Comparison of ENCODE assay signal across 8 cellular contexts in genomic region chr20:62367136-62367482, GRCh38. TPM values are rescaled to one million over a fixed set of nuclear protein-coding genes. Genes with fewer than 3 reads are reported as not detected.
A peak's percentile ranks its signal among the peaks of the same experiment; 100 is the strongest.
DNase-seq lines count a peak whose midpoint lies in the region; ATAC-seq and TF ChIP-seq lines count a peak whose summit lies in the region.

TSS of gene LAMA5 (minus strand) at chr20:62367312. CDS start at chr20:62367245, 67 bp downstream.

- no peak for DNase-seq in AG09309 (ENCODE audit: low read depth)
- DNase-seq in GM19238 (ENCODE audit: insufficient read length, low spot score), result peak; percentile 61
- peak; percentile 71 to 80 for DNase-seq in SJCRH30
- DNase-seq in activated CD8-positive, alpha-beta memory T cell treated with anti-CD3 and anti-CD28 coated beads, Interleukin-2, amount 50 U/mL, for 4 hours, result no peak

- H3K27ac ChIP-seq in SJCRH30 (no peak within 1 kb of the TSS), mesodermal cell (ENCODE audit: low read depth, low read length, severe bottlenecking) (no peak within 1 kb of the TSS), urinary bladder (ENCODE audit: low read depth) (peak within 1 kb of the TSS; percentile 91)

- no peaks in the 10 kb centered on the region for H3K27me3 ChIP-seq in SJCRH30

- H3K4me1 ChIP-seq in SJCRH30, result peaks cover 76% of the 10 kb centered on the region
- peaks cover 61% of the 10 kb centered on the region for H3K4me1 ChIP-seq in mesodermal cell (ENCODE audit: control insufficient read depth, insufficient read depth, low read length, poor library complexity, severe bottlenecking)
- H3K4me1 ChIP-seq in urinary bladder (ENCODE audit: insufficient read depth), result peaks cover 2% of the 10 kb centered on the region

- in situ Hi-C loops in endometrial microvascular endothelial cells (cut with HindIII; ENCODE audit: inconsistent ontology term, low pct_unique_long_range_greater_than_20kb, low sequenced_read_pairs), result no loop called here

- ATAC-seq in HG03354 (IDR thresholded peaks at IDR 0.05; ENCODE audit: poor library complexity, severe bottlenecking, unreplicated experiment), result no peak

- H3K9me3 ChIP-seq in SJCRH30 (replicated peaks) (no peaks in the 10 kb centered on the region), mesodermal cell (ENCODE audit: control insufficient read depth, low read length) (no peaks in the 10 kb centered on the region)

- H3K36me3 ChIP-seq in SJCRH30 (no peaks in the 10 kb centered on the region), mesodermal cell (ENCODE audit: control insufficient read depth, insufficient read depth, low read length) (no peaks in the 10 kb centered on the region), urinary bladder (ENCODE audit: insufficient read depth) (no peaks in the 10 kb centered on the region)

- WGBS in mesodermal cell (ENCODE audit: insufficient coverage in 2 of 2), 2 experiments, result 0 to 1% methylated on average over 25 to 26 of the region's 52 CpGs
- WGBS in urinary bladder, result 0% methylated on average over 52 of the region's 52 CpGs

- no peak for TF ChIP-seq CTCF in AG09309 (IDR thresholded peaks at IDR 0.05; ENCODE audit: control insufficient read depth, insufficient read depth, low read depth, low read length, missing control alignments)

- H3K4me3 ChIP-seq in AG09309 (ENCODE audit: control insufficient read depth, low read depth, low read length) (peak within 1 kb of the TSS; percentile 41), SJCRH30 (peak within 1 kb of the TSS; percentile 72), mesodermal cell (ENCODE audit: extremely low read depth, insufficient read depth, low read length, poor library complexity, severe bottlenecking) (peak within 1 kb of the TSS; percentile 75), urinary bladder (ENCODE audit: low read depth, low read length) (peak within 1 kb of the TSS; percentile 80)

RNA-seq across cellular contexts. Expression of gene LAMA5, which starts in this region (rescaled TPM):
- total RNA-seq in SJCRH30 (2014; rRNA removed; shearing (Covaris generic)), result 37.3 and 43.8 TPM in 2 replicates
- total RNA-seq in endometrial microvascular endothelial cells (ENCODE audit: inconsistent ontology term) (132 TPM), urinary bladder (40.4 TPM)
- polyA plus RNA-seq in mesodermal cell (2013, experiment 1 of 2), result 124 TPM
- polyA plus RNA-seq in mesodermal cell (2013, experiment 2 of 2), result 105 TPM
- polyA plus RNA-seq in urinary bladder, result 162 TPM

Comparison
In these comparisons a context has a peak if more than half of its experiments do, and no peak if none do; other contexts are left out.
1. DNase-seq: peak in GM19238 (single experiment) and SJCRH30 (2 of 2); none in AG09309 (single experiment) and activated CD8-positive, alpha-beta memory T cell treated with anti-CD3 and anti-CD28 coated beads, Interleukin-2, amount 50 U/mL, for 4 hours (single experiment).
2. Peak in every context shown above with its lines, with median percentiles within 50 percentile points of each other: H3K4me3 ChIP-seq.